ENCODE assay signal across 9 cellular contexts in the genomic region with DNA sequence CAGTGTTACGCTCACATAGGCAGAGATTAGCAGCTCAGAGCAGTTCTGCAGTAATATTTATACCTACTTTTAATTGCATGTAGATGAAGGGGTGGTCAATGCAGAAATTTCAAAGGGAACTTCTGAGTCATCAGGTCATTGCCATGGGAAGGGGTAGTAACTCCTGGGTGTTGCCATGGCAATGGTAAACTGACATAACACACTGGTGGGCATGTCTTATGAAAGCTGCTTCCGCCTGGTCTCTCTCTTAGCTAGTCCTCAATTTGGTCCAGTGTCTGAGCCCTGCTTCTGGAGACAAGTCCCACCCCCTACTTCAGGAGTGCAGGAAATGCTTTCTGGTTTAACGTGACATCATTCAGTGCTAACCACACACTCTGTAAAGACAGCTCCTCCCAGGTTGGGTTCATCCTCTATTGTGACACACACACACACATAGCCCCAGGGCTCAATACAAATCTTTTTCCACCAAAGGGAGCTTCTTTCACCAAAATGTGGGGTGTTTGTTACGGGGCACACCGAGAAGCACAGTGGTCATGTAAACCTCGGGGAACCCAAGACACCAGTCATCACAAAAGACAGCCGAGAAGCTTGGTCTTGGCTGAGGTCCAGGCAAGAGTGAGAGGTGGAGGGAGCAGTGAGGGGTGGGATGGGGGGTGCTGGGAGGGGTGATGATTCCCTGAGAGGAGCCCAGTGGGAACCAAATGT.
DNase-seq lines count a peak whose midpoint lies in the region; ATAC-seq and TF ChIP-seq lines count a peak whose summit lies in the region.
"Had no signal": no experiment of that assay in that cellular context is flagged by ENCODE, and none has a peak within 500 bp of the region (broad histone marks: within the 10 kb centered on the region; RNA-seq: fewer than 3 reads in every experiment).

No MANE protein-coding gene starts in this region.

- H3K9me3 ChIP-seq in SJCRH30 (replicated peaks) (no peaks in the 10 kb centered on the region), transverse colon (no peaks in the 10 kb centered on the region)

- H3K27me3 ChIP-seq in SJCRH30 (no peaks in the 10 kb centered on the region), transverse colon (no peaks in the 10 kb centered on the region)

- intact Hi-C loops in transverse colon (cut with DNase I; ENCODE audit: low total_unique reads): loop anchor here (10.0 kb wide), 1 partner anchor 52 kb away; no protein-coding TSS in a partner anchor

- 63% methylated on average over 7 of the region's 7 CpGs; no CpG with 5 or more reads in 1 of the 2 donors for WGBS in transverse colon (ENCODE audit: low coverage in 1 of 2), 2 donors

- H3K27ac ChIP-seq in SJCRH30 (peak overlapping the region; percentile 27), transverse colon (peak overlapping the region; percentile 28 to 57 (median 50))

- TF ChIP-seq EP300 in transverse colon (IDR thresholded peaks at IDR 0.05; ENCODE audit: low read depth): no peak

- ATAC-seq in GM19023 (IDR thresholded peaks at IDR 0.05; ENCODE audit: unreplicated experiment): peak; percentile 66
- peak; percentile 70 for ATAC-seq in HG03280 (IDR thresholded peaks at IDR 0.05; ENCODE audit: unreplicated experiment)

- peak overlapping the region; percentile 18 for H3K4me3 ChIP-seq in SJCRH30
- no peak overlapping the region for H3K4me3 ChIP-seq in astrocyte of the cerebellum (ENCODE audit: low read depth, low read length)
- no peak overlapping the region for H3K4me3 ChIP-seq in transverse colon
- H3K4me3 ChIP-seq: skin epidermis had no signal

- H3K36me3 ChIP-seq in SJCRH30 (no peaks in the 10 kb centered on the region), transverse colon (no peaks in the 10 kb centered on the region)

- H3K4me1 ChIP-seq in SJCRH30: peaks cover 40% of the 10 kb centered on the region
- H3K4me1 ChIP-seq in transverse colon: peaks cover 8 to 27% (median 13%) of the 10 kb centered on the region in 4 donors

- in situ Hi-C loops in astrocyte of the cerebellum (cut with HindIII; ENCODE audit: low sequenced_read_pairs): no loop called here
- in situ Hi-C loops in transverse colon (cut with MboI; ENCODE audit: low pct_ligation_motif_present in 1 of 4, low pct_unique_long_range_greater_than_20kb in 1 of 4, low sequenced_read_pairs in 3 of 4): no loop called here

- TF ChIP-seq POLR2A in transverse colon (IDR thresholded peaks at IDR 0.05): no peak

- DNase-seq in AG08395 (ENCODE audit: low spot score): peak; percentile 87
- DNase-seq in SJCRH30: peak; percentile 57 to 71
- DNase-seq in astrocyte of the cerebellum (ENCODE audit: low read depth): peak; percentile 33
- peak; percentile 29 for DNase-seq in mucosa of gallbladder (ENCODE audit: low spot score)
- DNase-seq in transverse colon: no peak
- no peak for DNase-seq in COR-L47 (lab: John Stamatoyannopoulos, UW)

- no peak for TF ChIP-seq CTCF in astrocyte of the cerebellum (IDR thresholded peaks at IDR 0.05; ENCODE audit: low read depth, low read length, missing control alignments)
- TF ChIP-seq CTCF in transverse colon (IDR thresholded peaks at IDR 0.05): no peak

Comparison
In these comparisons a context has a peak if more than half of its experiments do, and no peak if none do; other contexts are left out.
1. DNase-seq: peak in AG08395 (single experiment), SJCRH30 (2 of 2), astrocyte of the cerebellum (single experiment) and mucosa of gallbladder (single experiment); none in transverse colon (single experiment) and COR-L47 (single experiment).